Comparison of ENCODE assay signal across 21 cellular contexts in genomic region chr4:151679247-151679646, GRCh38.
DNase-seq lines count a peak whose midpoint lies in the region; ATAC-seq and TF ChIP-seq lines count a peak whose summit lies in the region.
"Had no signal": no experiment of that assay in that cellular context is flagged by ENCODE, and none has a peak within 500 bp of the region (broad histone marks: within the 10 kb centered on the region; RNA-seq: fewer than 3 reads in every experiment).

No MANE protein-coding gene starts in this region.

- no peaks in the 10 kb centered on the region for H3K9me3 ChIP-seq in HCT116 (ENCODE audit: control insufficient read depth in 1 of 2, insufficient read depth in 1 of 2, low read depth in 1 of 2, low read length in 2 of 2)
- no peaks in the 10 kb centered on the region for H3K9me3 ChIP-seq in CD4-positive, alpha-beta memory T cell (ENCODE audit: control insufficient read depth in 1 of 2, low read length in 2 of 2)
- H3K9me3 ChIP-seq: SJSA1 had no signal

- POLR2A ChIA-PET in HCT116 (lab: Charles Lee) (no interaction called here), WTC11 (lab: Charles Lee) (no interaction called here)
- POLR2A ChIA-PET in CD4-positive, alpha-beta memory T cell (lab: Charles Lee; ENCODE audit: partially characterized antibody), result no interaction called here

- no TSS peak for BruUV-seq in HCT116 (replicated peaks; lab: Mats Ljungman, UMichigan)

- no peaks in the 10 kb centered on the region for H3K27me3 ChIP-seq in HCT116 (ENCODE audit: insufficient read depth, low read length)
- H3K27me3 ChIP-seq in CD4-positive, alpha-beta memory T cell (ENCODE audit: insufficient read depth, low read length), result no peaks in the 10 kb centered on the region
- H3K27me3 ChIP-seq: SJSA1 had no signal

- H3K4me2 ChIP-seq in HCT116 (ENCODE audit: low read length), result no peak overlapping the region

- no peaks in the 10 kb centered on the region for H4K20me1 ChIP-seq in HCT116 (ENCODE audit: insufficient read depth)

- intact Hi-C loops in HCT116 (cut with micrococcal nuclease), result no loop called here
- intact Hi-C loops in CD4-positive, alpha-beta memory T cell (cut with micrococcal nuclease), result no loop called here

- no peak overlapping the region for H3K27ac Mint-ChIP-seq in WTC11
- H3K27ac Mint-ChIP-seq in nephron progenitor cell, result peak overlapping the region; percentile 67
- H3K27ac Mint-ChIP-seq in CD4-positive, alpha-beta memory T cell, result no peak overlapping the region
- H3K27ac Mint-ChIP-seq: CD4-positive, CD25-positive, alpha-beta regulatory T cell had no signal

- H3K4me3 Mint-ChIP-seq in WTC11 (no peak overlapping the region), nephron progenitor cell (no peak overlapping the region)
- no peak overlapping the region for H3K4me3 Mint-ChIP-seq in CD4-positive, alpha-beta memory T cell
- H3K4me3 Mint-ChIP-seq: CD4-positive, CD25-positive, alpha-beta regulatory T cell had no signal

- H3K4me1 Mint-ChIP-seq in WTC11 (peaks cover 18% of the 10 kb centered on the region), nephron progenitor cell (peaks cover 60% of the 10 kb centered on the region)
- H3K4me1 Mint-ChIP-seq in CD4-positive, alpha-beta memory T cell, result peaks cover 0 to 5% (median 0%) of the 10 kb centered on the region in 4 donors
- H3K4me1 Mint-ChIP-seq: CD4-positive, CD25-positive, alpha-beta regulatory T cell had no signal

- no peak overlapping the region for H3K9ac ChIP-seq in HCT116 (ENCODE audit: low read length)

- H3K36me3 ChIP-seq in HCT116 (ENCODE audit: control insufficient read depth in 1 of 2, insufficient read depth in 2 of 2, low read length in 2 of 2), result no peaks in the 10 kb centered on the region
- no peaks in the 10 kb centered on the region for H3K36me3 ChIP-seq in CD4-positive, alpha-beta memory T cell (ENCODE audit: insufficient read depth, low read length)
- H3K36me3 ChIP-seq: SJSA1 had no signal

- no peaks in the 10 kb centered on the region for H3K9me2 ChIP-seq in HCT116 (ENCODE audit: insufficient read depth)

- CTCF ChIA-PET in HCT116 (lab: Charles Lee), result no interaction called here
- CTCF ChIA-PET in WTC11 (lab: Charles Lee), result interaction anchor here (1.5 kb wide), 1 partner anchor 35 kb away, joined by 5 read pairs; no protein-coding TSS in a partner anchor
- CTCF ChIA-PET in CD4-positive, alpha-beta memory T cell (lab: Charles Lee; ENCODE audit: partially characterized antibody), result interaction anchor here (1.2 kb wide), 1 partner anchor 16 kb away, joined by 3 read pairs; no protein-coding TSS in a partner anchor

- TF ChIP-seq RAD21 in HCT116 (IDR thresholded peaks at IDR 0.05; ENCODE audit: low read depth), result no peak

- RAD21 ChIA-PET in HCT116 (lab: Charles Lee; ENCODE audit: low non-redundant PET in 1 of 2, low total read pairs in 2 of 2, uncharacterized antibody in 2 of 2, unreplicated experiment in 2 of 2), result no interaction called here

- no peaks in the 10 kb centered on the region for H3K9me3 Mint-ChIP-seq in WTC11
- no peaks in the 10 kb centered on the region for H3K9me3 Mint-ChIP-seq in nephron progenitor cell
- H3K9me3 Mint-ChIP-seq in CD4-positive, alpha-beta memory T cell, result no peaks in the 10 kb centered on the region
- H3K9me3 Mint-ChIP-seq: CD4-positive, CD25-positive, alpha-beta regulatory T cell had no signal

- TF ChIP-seq POLR2A in HCT116 (IDR thresholded peaks at IDR 0.05; ENCODE audit: borderline replicate concordance, extremely low read depth, insufficient read depth, insufficient read length), result no peak

- H2AFZ ChIP-seq in HCT116 (ENCODE audit: low read depth, low read length, poor library complexity, severe bottlenecking), result no peak overlapping the region

- peak; percentile 54 for ATAC-seq in HCT116
- ATAC-seq in WTC11, result peak; percentile 61
- no peak for ATAC-seq in GM21786 (IDR thresholded peaks at IDR 0.05; ENCODE audit: unreplicated experiment)
- ATAC-seq: GM12878, Right ventricle myocardium inferior had no signal

- H3K79me2 ChIP-seq in HCT116 (ENCODE audit: insufficient read depth, low read length), result no peaks in the 10 kb centered on the region

- no peaks in the 10 kb centered on the region for H3K27me3 Mint-ChIP-seq in WTC11 (ENCODE audit: low read depth)
- peaks cover 3% of the 10 kb centered on the region for H3K27me3 Mint-ChIP-seq in nephron progenitor cell (ENCODE audit: low read depth, poor library complexity)
- no peaks in the 10 kb centered on the region for H3K27me3 Mint-ChIP-seq in CD4-positive, alpha-beta memory T cell
- H3K27me3 Mint-ChIP-seq: CD4-positive, CD25-positive, alpha-beta regulatory T cell had no signal

- H3K36me3 Mint-ChIP-seq in WTC11, result peaks cover 5% of the 10 kb centered on the region; the same call in 1 of the 2 replicates
- peaks cover 35% of the 10 kb centered on the region for H3K36me3 Mint-ChIP-seq in nephron progenitor cell (ENCODE audit: low read depth)
- H3K36me3 Mint-ChIP-seq in CD4-positive, alpha-beta memory T cell, result peaks cover 30 to 63% of the 10 kb centered on the region in 2 donors

- no peak for DNase-seq in HCT116 (ENCODE audit: low read depth, low spot score)
- DNase-seq in WTC11 (ENCODE audit: low spot score), result peak; percentile 31
- peak; percentile 30 for DNase-seq in iPS-NIHi11 (ENCODE audit: low spot score)
- DNase-seq in nephron progenitor cell, result no peak
- DNase-seq in Kasumi-1 (lab: John Stamatoyannopoulos, UW), result no peak
- DNase-seq in CD4-positive, alpha-beta memory T cell, result no peak
- DNase-seq: CD4-positive, CD25-positive, alpha-beta regulatory T cell; DMS79; HCEC 1CT; MM.1S; NCI-H1048; NCI-H1436 treated with DMSO at 0.1 percent for 48 hours; NCI-H1930; NCI-H2171; NCI-H524; NCI-H82; OCI-M1 had no signal

- no peak overlapping the region for H3K4me3 ChIP-seq in HCT116 (replicated peaks in 1 of 2; ENCODE audit: low read depth in 1 of 2, low read length in 2 of 2)
- H3K4me3 ChIP-seq in CD4-positive, alpha-beta memory T cell (ENCODE audit: low read length in 2 of 2), result no peak overlapping the region
- H3K4me3 ChIP-seq: GM12878, SJSA1 had no signal

- TF ChIP-seq CTCF in HCT116 (IDR thresholded peaks at IDR 0.05 in 2 of 3, conservative IDR thresholded peaks at IDR 0.05 in 1 of 3; ENCODE audit: borderline replicate concordance in 1 of 3, insufficient read depth in 1 of 3, low read depth in 2 of 3, low read length in 2 of 3) (no peak), WTC11 (IDR thresholded peaks at IDR 0.05) (no peak), nephron progenitor cell (IDR thresholded peaks at IDR 0.05) (no peak)

- no peak overlapping the region for H3K27ac ChIP-seq in HCT116 (ENCODE audit: low read depth, low read length)
- H3K27ac ChIP-seq in CD4-positive, alpha-beta memory T cell (ENCODE audit: low read depth, low read length), result no peak overlapping the region
- H3K27ac ChIP-seq: SJSA1 had no signal

- H3K4me1 ChIP-seq in HCT116 (ENCODE audit: control insufficient read depth in 1 of 2, insufficient read depth in 2 of 2, low read length in 2 of 2), result peaks cover 0 to 13% of the 10 kb centered on the region in 2 experiments; a peak in 2 of 4 replicates
- H3K4me1 ChIP-seq in CD4-positive, alpha-beta memory T cell (ENCODE audit: insufficient read depth, low read length), result no peaks in the 10 kb centered on the region
- H3K4me1 ChIP-seq: SJSA1 had no signal

TF ChIP-seq in HCT116, 20 proteins besides CTCF, POLR2A, EP300 and RAD21:
- TF ChIP-seq JUND (IDR thresholded peaks at IDR 0.05) (no peak), ZNF274 (IDR thresholded peaks at IDR 0.05; ENCODE audit: low read depth, low read length) (no peak), ATF3 (IDR thresholded peaks at IDR 0.05) (no peak), CBX3 (IDR thresholded peaks at IDR 0.05; ENCODE audit: low read depth) (no peak), TCF7L2 (IDR thresholded peaks at IDR 0.05; ENCODE audit: borderline replicate concordance, extremely low read depth, insufficient read depth, insufficient read length) (no peak), YY1 (IDR thresholded peaks at IDR 0.05; ENCODE audit: extremely low read depth, insufficient replicate concordance, low read depth, low read length) (no peak), ZFX (IDR thresholded peaks at IDR 0.05) (no peak), ELF1 (IDR thresholded peaks at IDR 0.05; ENCODE audit: borderline replicate concordance, low read depth) (no peak), MAX (IDR thresholded peaks at IDR 0.05) (no peak), CEBPB (IDR thresholded peaks at IDR 0.05; ENCODE audit: low read depth) (no peak), EZH2phosphoT487 (IDR thresholded peaks at IDR 0.05; ENCODE audit: borderline replicate concordance) (no peak)

TF ChIP-seq in WTC11, 78 proteins besides CTCF, POLR2A, EP300 and RAD21:
- TF ChIP-seq SMAD4 (CRISPR knock-in tag; IDR thresholded peaks at IDR 0.05) (no peak), TP53 (CRISPR knock-in tag; IDR thresholded peaks at IDR 0.05) (no peak)
TF ChIP-seq in WTC11: peak in this region for 0.

Comparison
In these comparisons a context has a peak if more than half of its experiments do, and no peak if none do; other contexts are left out.
1. DNase-seq: peak in WTC11 (single experiment) and iPS-NIHi11 (single experiment); none in HCT116 (single experiment), nephron progenitor cell (single experiment), Kasumi-1 (0 of 2) and CD4-positive, alpha-beta memory T cell (0 of 5).